Comparison of ENCODE assay signal across 2 cellular contexts in genomic region chr6:56751604-56752003, GRCh38.
TF ChIP-seq lines count a peak whose summit lies in the region.

No MANE protein-coding gene starts in this region.

TF ChIP-seq in GM23338, 12 proteins besides CTCF, POLR2A, EP300 and RAD21:
- TF ChIP-seq NANOG (IDR thresholded peaks at IDR 0.05; ENCODE audit: borderline replicate concordance) (no peak), CREB1 (CRISPR knock-in tag; IDR thresholded peaks at IDR 0.05; ENCODE audit: low read depth) (no peak), ZNF331 (CRISPR knock-in tag; IDR thresholded peaks at IDR 0.05; ENCODE audit: low read depth) (no peak), ZNF114 (CRISPR knock-in tag; IDR thresholded peaks at IDR 0.05) (no peak), JUNB (IDR thresholded peaks at IDR 0.05; ENCODE audit: unreplicated experiment) (no peak), ETS1 (IDR thresholded peaks at IDR 0.05) (no peak), ZNF462 (CRISPR knock-in tag; IDR thresholded peaks at IDR 0.05) (no peak), POLR2AphosphoS5 (IDR thresholded peaks at IDR 0.05; ENCODE audit: low read depth) (no peak), EZH2phosphoT487 (IDR thresholded peaks at IDR 0.05; ENCODE audit: unreplicated experiment) (no peak), EZH2 (IDR thresholded peaks at IDR 0.05; ENCODE audit: low read depth, unreplicated experiment) (no peak), REST (IDR thresholded peaks at IDR 0.05; ENCODE audit: unreplicated experiment) (no peak), STAT1 (IDR thresholded peaks at IDR 0.05; ENCODE audit: unreplicated experiment) (no peak)

TF ChIP-seq in H1, 55 proteins besides CTCF, POLR2A, EP300 and RAD21:
- TF ChIP-seq ASH2L (IDR thresholded peaks at IDR 0.05; ENCODE audit: low read length) (no peak), YY1 (IDR thresholded peaks at IDR 0.05; ENCODE audit: low read depth, low read length) (0 out of 2 replicates have a peak, but pooled peaks have one; percentile 19), SP1 (IDR thresholded peaks at IDR 0.05; ENCODE audit: low read depth, low read length) (no peak)
TF ChIP-seq in H1: peak in this region for 1.
